ENCODE assay signal across 9 cellular contexts in the genomic region with DNA sequence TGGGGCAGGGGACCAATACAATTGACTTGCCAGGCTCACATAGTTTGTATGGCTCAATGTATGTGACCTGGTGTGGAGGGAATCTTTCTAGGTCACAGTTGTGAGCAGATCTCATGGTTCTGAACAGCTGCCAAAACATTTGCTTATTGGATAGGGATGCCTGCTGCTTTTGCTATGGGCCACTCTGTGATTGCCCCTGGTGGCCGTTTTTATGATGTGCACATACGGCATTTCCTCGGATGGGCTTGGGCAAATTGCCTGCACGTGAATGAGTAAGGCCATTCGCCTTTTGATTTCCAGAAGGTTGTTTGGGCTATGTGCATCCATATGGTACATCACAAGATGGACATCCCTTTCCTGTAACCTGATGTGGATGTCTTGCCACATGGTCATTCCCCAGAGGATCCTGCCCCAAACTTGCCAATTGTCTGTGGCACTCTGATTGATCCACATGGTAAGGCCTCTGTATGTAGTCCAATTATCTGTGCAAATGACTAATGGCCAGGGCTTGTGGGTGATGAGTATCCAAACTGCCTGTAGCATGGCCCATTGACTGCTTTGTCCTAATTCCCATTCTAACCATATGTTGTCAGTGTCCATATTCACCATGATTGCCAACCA. TPM values are rescaled to one million over a fixed set of nuclear protein-coding genes. Genes with fewer than 3 reads are reported as not detected.
A peak's percentile ranks its signal among the peaks of the same experiment; 100 is the strongest.
DNase-seq lines count a peak whose midpoint lies in the region; ATAC-seq and TF ChIP-seq lines count a peak whose summit lies in the region.
"Had no signal": no experiment of that assay in that cellular context is flagged by ENCODE, and none has a peak within 500 bp of the region (broad histone marks: within the 10 kb centered on the region; RNA-seq: fewer than 3 reads in every experiment).

No MANE protein-coding gene starts in this region.

- H3K4me1 Mint-ChIP-seq in Calu3 (ENCODE audit: low read depth, unreplicated experiment), result no peaks in the 10 kb centered on the region

- DNase-seq in Calu3 (peak; percentile 64), breast epithelium (ENCODE audit: low spot score in 2 of 2) (no peak), lower lobe of right lung (no peak), GM19238 (ENCODE audit: insufficient read length, low spot score) (no peak), NCI-H2171 (lab: John Stamatoyannopoulos, UW) (no peak)

- no peak overlapping the region for H3K9ac ChIP-seq in Loucy (ENCODE audit: low read depth, low read length, poor library complexity, severe bottlenecking)

- H3K4me3 ChIP-seq in Loucy (ENCODE audit: low read length, poor library complexity, severe bottlenecking) (no peak overlapping the region), breast epithelium (no peak overlapping the region), lower lobe of right lung (no peak overlapping the region)

- no peak overlapping the region for H3K4me3 Mint-ChIP-seq in Calu3 (ENCODE audit: low read depth, unreplicated experiment)
- H3K4me3 Mint-ChIP-seq: memory B cell had no signal

- ATAC-seq in lower lobe of right lung (peak in 1 of 2 donors; percentile 28), GM21737 (IDR thresholded peaks at IDR 0.05; ENCODE audit: unreplicated experiment) (no peak), HG02938 (IDR thresholded peaks at IDR 0.05; ENCODE audit: unreplicated experiment) (no peak)

- TF ChIP-seq CTCF in Calu3 (IDR thresholded peaks at IDR 0.05; ENCODE audit: unreplicated experiment), result peak; percentile 69
- TF ChIP-seq CTCF in Loucy (conservative IDR thresholded peaks at IDR 0.05; ENCODE audit: low read length), result peak; percentile 46
- peak in 2 of 3 donors; percentile 31 to 36 for TF ChIP-seq CTCF in breast epithelium (IDR thresholded peaks at IDR 0.05)
- peak; percentile 32 for TF ChIP-seq CTCF in lower lobe of right lung (IDR thresholded peaks at IDR 0.05)

- no peak for TF ChIP-seq POLR2A in breast epithelium (IDR thresholded peaks at IDR 0.05)

- H3K4me2 ChIP-seq in Loucy (ENCODE audit: low read depth, low read length, poor library complexity, severe bottlenecking), result no peak overlapping the region

- H3K27me3 ChIP-seq in Loucy (ENCODE audit: insufficient read depth, low read length, poor library complexity, severe bottlenecking) (no peaks in the 10 kb centered on the region), breast epithelium (no peaks in the 10 kb centered on the region), lower lobe of right lung (ENCODE audit: low read depth) (no peaks in the 10 kb centered on the region)

- H3K27ac ChIP-seq in breast epithelium, result no peak overlapping the region
- H3K27ac ChIP-seq in lower lobe of right lung, result no peak overlapping the region

- H3K79me2 ChIP-seq in Loucy (ENCODE audit: insufficient read depth, low read length), result no peaks in the 10 kb centered on the region

- no peaks in the 10 kb centered on the region for H3F3A ChIP-seq in Loucy (ENCODE audit: low read depth)

- H3K36me3 Mint-ChIP-seq in Calu3 (ENCODE audit: insufficient read depth, unreplicated experiment), result no peaks in the 10 kb centered on the region

- H3K36me3 ChIP-seq in Loucy (ENCODE audit: insufficient read depth, low read length) (no peaks in the 10 kb centered on the region), breast epithelium (no peaks in the 10 kb centered on the region), lower lobe of right lung (no peaks in the 10 kb centered on the region)

- CTCF ChIA-PET in Calu3 (lab: Charles Lee), result interaction anchor here (1.1 to 1.2 kb wide), 2 partner anchors 10 to 45 kb away, joined by 3 to 4 read pairs; no protein-coding TSS in a partner anchor

- H3K27me3 Mint-ChIP-seq in Calu3 (ENCODE audit: unreplicated experiment), result peaks cover 15% of the 10 kb centered on the region

- BruUV-seq in Calu3 (replicated peaks; lab: Mats Ljungman, UMichigan), result no TSS peak

- H2AFZ ChIP-seq in Loucy (ENCODE audit: low read length), result no peak overlapping the region

- no peak overlapping the region for H3K27ac Mint-ChIP-seq in Calu3 (ENCODE audit: unreplicated experiment)
- H3K27ac Mint-ChIP-seq: memory B cell had no signal

- H3K9me3 Mint-ChIP-seq in Calu3 (ENCODE audit: low read depth, unreplicated experiment), result no peaks in the 10 kb centered on the region
- H3K9me3 Mint-ChIP-seq: memory B cell had no signal

- intact Hi-C loops in Calu3 (cut with micrococcal nuclease; ENCODE audit: unreplicated experiment), result loop anchor here (1.0 to 5.0 kb wide), 2 partner anchors 45 to 84 kb away; a partner anchor contains a TSS
- intact Hi-C loops in breast epithelium (cut with DNase I; ENCODE audit: low total_unique reads), result no loop called here
- intact Hi-C loops in lower lobe of right lung (cut with DNase I), result no loop called here

- H4K20me1 ChIP-seq in Loucy (ENCODE audit: insufficient read depth, low read length, poor library complexity, severe bottlenecking), result no peaks in the 10 kb centered on the region

- no peaks in the 10 kb centered on the region for H3K4me1 ChIP-seq in Loucy (ENCODE audit: insufficient read depth, low read length, poor library complexity, severe bottlenecking)
- H3K4me1 ChIP-seq in breast epithelium, result no peaks in the 10 kb centered on the region
- H3K4me1 ChIP-seq in lower lobe of right lung, result no peaks in the 10 kb centered on the region

- no peaks in the 10 kb centered on the region for H3K9me3 ChIP-seq in Loucy (ENCODE audit: insufficient read depth, low read depth, low read length)
- H3K9me3 ChIP-seq in breast epithelium, result no peaks in the 10 kb centered on the region
- H3K9me3 ChIP-seq in lower lobe of right lung, result no peaks in the 10 kb centered on the region

- no peaks in the 10 kb centered on the region for H3K9me2 ChIP-seq in Loucy (replicated peaks; ENCODE audit: low read depth, low read length)

RNA-seq across cellular contexts. Expression of a gene that starts 10.7 kb away (rescaled TPM):
- 3.0 and 3.1 TPM in 2 replicates for total RNA-seq in Calu3 (2022)
- total RNA-seq in breast epithelium, result 1 to 10 TPM; 1.3 to 4.5 (median 2.3) TPM
- 8.5 TPM for total RNA-seq in lower lobe of right lung

RNA-seq across cellular contexts. Expression of a gene that starts 26.0 kb away (rescaled TPM):
- total RNA-seq in Calu3 (2022), result 15.4 and 20.8 TPM in 2 replicates
- total RNA-seq in breast epithelium, result 100 to 1,000 TPM in 1 of 3 donors, 10 to 100 TPM in 1, 1 to 10 TPM in 1; 9.0 to 102 (median 71.4) TPM
- 6.7 TPM for total RNA-seq in lower lobe of right lung

RNA-seq across cellular contexts. Expression of a gene that starts 55.9 kb away (rescaled TPM):
- total RNA-seq in Calu3 (2022) (45.1 and 51.8 TPM in 2 replicates), breast epithelium (10 to 100 TPM; 21.8 to 34.8 (median 26.2) TPM), lower lobe of right lung (75.7 TPM)
